In the genomic region with DNA sequence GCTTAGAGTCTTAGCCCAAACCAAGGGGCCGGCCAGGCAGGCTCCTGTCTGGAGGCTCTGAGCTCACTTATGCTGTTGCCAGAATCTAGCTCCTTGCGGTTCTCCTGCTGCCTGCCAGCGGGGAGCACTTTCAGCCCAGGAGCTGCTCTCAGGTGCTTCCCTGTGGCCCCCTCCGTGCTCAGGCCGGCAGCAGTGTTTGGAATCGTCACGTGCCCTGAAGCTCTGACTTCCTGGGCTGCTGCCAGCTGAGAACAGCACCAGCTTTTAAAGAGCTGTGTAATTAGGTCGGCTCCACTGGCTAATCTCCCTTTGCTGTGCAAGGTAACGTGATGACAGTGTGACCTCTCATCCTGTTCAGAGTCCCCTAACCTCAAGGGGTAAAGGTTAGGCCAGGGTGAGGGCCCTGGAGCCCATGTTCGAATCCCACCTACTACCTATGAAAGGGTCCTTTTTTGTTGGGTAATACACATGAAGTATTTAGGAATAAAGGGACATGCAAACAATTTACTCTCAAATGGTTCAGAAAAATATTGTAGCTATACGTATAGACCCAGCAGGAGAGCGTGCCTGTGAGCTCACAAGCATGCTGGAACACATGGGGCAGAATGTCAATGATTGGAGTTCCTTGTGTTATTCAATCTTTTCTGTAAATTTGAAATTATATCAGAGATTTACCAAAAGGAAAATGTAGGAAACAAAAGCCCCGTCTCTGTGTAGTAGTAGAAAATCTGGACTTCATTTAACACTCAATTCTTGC, we compare ENCODE assay signal across 8 cellular contexts. TPM values are rescaled to one million over a fixed set of nuclear protein-coding genes. Genes with fewer than 3 reads are reported as not detected.
A peak's percentile ranks its signal among the peaks of the same experiment; 100 is the strongest.
DNase-seq lines count a peak whose midpoint lies in the region; ATAC-seq, FAIRE-seq and TF ChIP-seq lines count a peak whose summit lies in the region.

No MANE protein-coding gene starts in this region.

- H3K36me3 Mint-ChIP-seq in activated CD4-positive, alpha-beta memory T cell treated with anti-CD3 and anti-CD28 coated beads for 36 hours: peaks cover 4% of the 10 kb centered on the region
- peaks cover 13% of the 10 kb centered on the region for H3K36me3 Mint-ChIP-seq in activated CD4-positive, alpha-beta memory T cell treated with anti-CD3 and anti-CD28 coated beads, Interleukin-2, amount 10 ng/mL, durations not matched to agents 7 days and 5 days (ENCODE audit: low read depth)

- H3K4me3 ChIP-seq in K562: no peak overlapping the region
- no peak overlapping the region for H3K4me3 ChIP-seq in liver (ENCODE audit: low read depth in 1 of 3, low read length in 3 of 3)

- peak overlapping the region in 1 of 2 experiments; percentile 67; a peak in 2 of 4 replicates for H3K9ac ChIP-seq in K562 (ENCODE audit: insufficient read depth in 1 of 2, low read depth in 2 of 2, low read length in 2 of 2)
- peak overlapping the region in 1 of 2 donors; percentile 43 for H3K9ac ChIP-seq in liver (ENCODE audit: low read depth in 1 of 2, low read length in 2 of 2)

- H3K27me3 ChIP-seq in K562 (ENCODE audit: control insufficient read depth in 2 of 2, insufficient read depth in 2 of 2, low read length in 2 of 2) (peaks cover 17 to 35% of the 10 kb centered on the region in 2 experiments; a peak in 4 of 5 replicates), liver (ENCODE audit: control insufficient read depth in 4 of 4, insufficient read depth in 4 of 4, low read length in 3 of 4) (no peaks in the 10 kb centered on the region)

- peak overlapping the region; percentile 64 for H3K27ac Mint-ChIP-seq in activated CD4-positive, alpha-beta memory T cell treated with anti-CD3 and anti-CD28 coated beads for 36 hours
- no peak overlapping the region for H3K27ac Mint-ChIP-seq in activated CD4-positive, alpha-beta memory T cell treated with anti-CD3 and anti-CD28 coated beads, Interleukin-2, amount 10 ng/mL, durations not matched to agents 7 days and 5 days

- H3K27me3 Mint-ChIP-seq in activated CD4-positive, alpha-beta memory T cell treated with anti-CD3 and anti-CD28 coated beads for 36 hours: no peaks in the 10 kb centered on the region
- H3K27me3 Mint-ChIP-seq in activated CD4-positive, alpha-beta memory T cell treated with anti-CD3 and anti-CD28 coated beads, Interleukin-2, amount 10 ng/mL, durations not matched to agents 7 days and 5 days: no peaks in the 10 kb centered on the region

- peak; percentile 50 for DNase-seq in activated CD4-positive, alpha-beta memory T cell treated with anti-CD3 and anti-CD28 coated beads for 36 hours
- DNase-seq in activated CD4-positive, alpha-beta memory T cell treated with anti-CD3 and anti-CD28 coated beads, Interleukin-2, amount 10 ng/mL, durations not matched to agents 7 days and 5 days: no peak
- DNase-seq in NCI-H2227 (lab: John Stamatoyannopoulos, UW; ENCODE audit: unreplicated experiment): peak; percentile 82
- peak in 2 of 4 experiments; percentile 53 to 71 for DNase-seq in K562 (ENCODE audit: extremely low read depth in 1 of 4, low spot score in 3 of 4)
- DNase-seq in GDM1 (lab: John Stamatoyannopoulos, UW): no peak
- DNase-seq in GM19238 (ENCODE audit: insufficient read length, low spot score): no peak

- no peak overlapping the region for H3K4me3 Mint-ChIP-seq in activated CD4-positive, alpha-beta memory T cell treated with anti-CD3 and anti-CD28 coated beads for 36 hours
- no peak overlapping the region for H3K4me3 Mint-ChIP-seq in activated CD4-positive, alpha-beta memory T cell treated with anti-CD3 and anti-CD28 coated beads, Interleukin-2, amount 10 ng/mL, durations not matched to agents 7 days and 5 days

- no peak for TF ChIP-seq POLR2A in K562 (conservative IDR thresholded peaks at IDR 0.05)

- H3K4me1 ChIP-seq in K562 (replicated peaks in 1 of 2; ENCODE audit: control insufficient read depth in 2 of 2, insufficient read depth in 2 of 2, low read length in 2 of 2) (peaks cover 14 to 20% of the 10 kb centered on the region in 2 experiments), liver (ENCODE audit: control insufficient read depth in 4 of 4, insufficient read depth in 4 of 4, low read length in 3 of 4) (peaks cover 0 to 7% (median 4%) of the 10 kb centered on the region in 4 donors)

- POLR2A ChIA-PET in activated CD4-positive, alpha-beta memory T cell treated with anti-CD3 and anti-CD28 coated beads for 36 hours (lab: Charles Lee): interaction anchor here (0.8 to 1.3 kb wide), 3 partner anchors 16 to 27 kb away, joined by 3 to 4 read pairs (median 3); partner anchors contain the start of gene ZNF862
- POLR2A ChIA-PET in activated CD4-positive, alpha-beta memory T cell treated with anti-CD3 and anti-CD28 coated beads, Interleukin-2, amount 10 ng/mL, durations not matched to agents 7 days and 5 days (lab: Charles Lee): interaction anchor here (0.6 to 2.3 kb wide), 4 partner anchors 11 to 16 kb away, joined by 3 to 8 read pairs (median 6); partner anchors contain the start of gene ZNF862
- POLR2A ChIA-PET in K562 (lab: Yijun Ruan, JAX): interaction anchor here (0.5 to 1.9 kb wide), 5 partner anchors 9 to 20 kb away, joined by 3 to 6 read pairs (median 5); no protein-coding TSS in a partner anchor

- H3K79me2 ChIP-seq in K562 (ENCODE audit: control insufficient read depth, insufficient read depth, low read length): no peaks in the 10 kb centered on the region

- H3K36me3 ChIP-seq in K562 (ENCODE audit: control insufficient read depth, insufficient read depth, low read length) (no peaks in the 10 kb centered on the region), liver (ENCODE audit: control insufficient read depth in 4 of 4, insufficient read depth in 3 of 4, low read depth in 1 of 4, low read length in 3 of 4) (peaks cover 0 to 6% (median 0%) of the 10 kb centered on the region in 4 donors)

- H3K4me2 ChIP-seq in K562 (ENCODE audit: insufficient read depth, low read length): peak overlapping the region; percentile 32

- intact Hi-C loops in activated CD4-positive, alpha-beta memory T cell treated with anti-CD3 and anti-CD28 coated beads for 36 hours (cut with micrococcal nuclease): no loop called here
- intact Hi-C loops in K562 (cut with micrococcal nuclease): no loop called here

- ATAC-seq in K562: peak; percentile 76
- no peak for ATAC-seq in GM18870 (IDR thresholded peaks at IDR 0.05; ENCODE audit: unreplicated experiment)

- TF ChIP-seq EP300 in K562 (IDR thresholded peaks at IDR 0.05; ENCODE audit: low read length): no peak

- peak overlapping the region; percentile 66 for H2AFZ ChIP-seq in K562 (ENCODE audit: low read depth, low read length)

- TF ChIP-seq CTCF in K562 (IDR thresholded peaks at IDR 0.05 in 2 of 3, conservative IDR thresholded peaks at IDR 0.05 in 1 of 3; ENCODE audit: insufficient read depth in 2 of 3, low read depth in 1 of 3, low read length in 3 of 3): no peak
- TF ChIP-seq CTCF in liver (IDR thresholded peaks at IDR 0.05; ENCODE audit: low read depth, low read length, missing input control): no peak

- in situ Hi-C loops in K562 (cut with MboI): loop anchor here (25.0 kb wide), 1 partner anchor 183 kb away; no protein-coding TSS in a partner anchor

- 0 out of 2 replicates have a peak, but pooled peaks cover 5% of the 10 kb centered on the region for H4K20me1 ChIP-seq in K562 (replicated peaks; ENCODE audit: control insufficient read depth, insufficient read depth, low read length)

- BruUV-seq in K562 (replicated peaks; lab: Mats Ljungman, UMichigan): no TSS peak

- no peak for TF ChIP-seq RAD21 in K562 (CRISPR knock-in tag; conservative IDR thresholded peaks at IDR 0.05 in 1 of 2, IDR thresholded peaks at IDR 0.05 in 1 of 2)
- TF ChIP-seq RAD21 in liver (IDR thresholded peaks at IDR 0.05): peak in 1 of 2 donors; percentile 38

- H3K9me3 ChIP-seq in K562 (replicated peaks; ENCODE audit: control insufficient read depth, insufficient read depth, low read depth, low read length): no peaks in the 10 kb centered on the region
- H3K9me3 ChIP-seq in liver (ENCODE audit: control insufficient read depth in 4 of 4, low read length in 3 of 4): no peaks in the 10 kb centered on the region

- 14% methylated on average over 13 of the region's 13 CpGs for WGBS in K562 (ENCODE audit: insufficient coverage, low coverage, missing lambda C conversion rate)
- WGBS in liver: 40% methylated on average over 13 of the region's 13 CpGs

- H3K27ac ChIP-seq in K562 (ENCODE audit: extremely low read depth, low read depth, low read length): no peak overlapping the region
- no peak overlapping the region for H3K27ac ChIP-seq in liver (ENCODE audit: low read depth in 1 of 2, low read length in 2 of 2)

- CTCF ChIA-PET in activated CD4-positive, alpha-beta memory T cell treated with anti-CD3 and anti-CD28 coated beads for 36 hours (lab: Charles Lee): interaction anchor here (0.7 to 1.7 kb wide), 4 partner anchors 11 to 478 kb away, joined by 3 to 5 read pairs (median 4); no protein-coding TSS in a partner anchor
- CTCF ChIA-PET in activated CD4-positive, alpha-beta memory T cell treated with anti-CD3 and anti-CD28 coated beads, Interleukin-2, amount 10 ng/mL, durations not matched to agents 7 days and 5 days (lab: Charles Lee): interaction anchor here (1.1 to 1.9 kb wide), 2 partner anchors 15 to 17 kb away, joined by 4 to 5 read pairs; partner anchors contain the start of gene ZNF862
- CTCF ChIA-PET in K562 (lab: Yijun Ruan, JAX; ENCODE audit: low intra/inter-chr PET ratio): no interaction called here

- no peaks in the 10 kb centered on the region for H3K9me3 Mint-ChIP-seq in activated CD4-positive, alpha-beta memory T cell treated with anti-CD3 and anti-CD28 coated beads for 36 hours
- no peaks in the 10 kb centered on the region for H3K9me3 Mint-ChIP-seq in activated CD4-positive, alpha-beta memory T cell treated with anti-CD3 and anti-CD28 coated beads, Interleukin-2, amount 10 ng/mL, durations not matched to agents 7 days and 5 days

- peaks cover 40% of the 10 kb centered on the region for H3K4me1 Mint-ChIP-seq in activated CD4-positive, alpha-beta memory T cell treated with anti-CD3 and anti-CD28 coated beads for 36 hours (ENCODE audit: low read depth)
- peaks cover 39% of the 10 kb centered on the region for H3K4me1 Mint-ChIP-seq in activated CD4-positive, alpha-beta memory T cell treated with anti-CD3 and anti-CD28 coated beads, Interleukin-2, amount 10 ng/mL, durations not matched to agents 7 days and 5 days

- H3K9me1 ChIP-seq in K562 (ENCODE audit: control insufficient read depth, insufficient read depth, low read length): no peaks in the 10 kb centered on the region

- peak; percentile 26 for FAIRE-seq in K562 (lab: Jason Lieb, UNC)

RNA-seq across cellular contexts. Expression of gene ZNF862, which starts 16.6 kb away (rescaled TPM):
- total RNA-seq in activated CD4-positive, alpha-beta memory T cell treated with anti-CD3 and anti-CD28 coated beads for 36 hours: 10 to 100 TPM; 18.1 to 21.4 TPM
- total RNA-seq in activated CD4-positive, alpha-beta memory T cell treated with anti-CD3 and anti-CD28 coated beads, Interleukin-2, amount 10 ng/mL, durations not matched to agents 7 days and 5 days: 10 to 100 TPM; 31.4 to 32.5 TPM
- 9.2 and 11.5 TPM in 2 replicates for total RNA-seq in K562 (2011; cell fraction: chromatin; rRNA removed; ENCODE audit: low replicate concordance)
- total RNA-seq in K562 (2011; cell fraction: nucleolus; rRNA removed): 5.3 and 7.7 TPM in 2 replicates
- 6.3 and 11.7 TPM in 2 replicates for total RNA-seq in K562 (2011; cell fraction: nucleoplasm; rRNA removed)
- total RNA-seq in K562 (2014; rRNA removed) (1.8 and 3.1 TPM in 2 replicates), K562 (2014; rRNA removed; fragmentation: Illumina TruSeq; extraction: Trizol) (2.2 and 2.5 TPM in 2 replicates), K562 (2015; rRNA removed; fragmentation: Illumina TruSeq; extraction: Trizol) (3.4 and 3.9 TPM in 2 replicates), K562 (2021) (1.8 and 3.2 TPM in 2 replicates), liver (1 to 10 TPM; 5.2 to 9.4 TPM)
- polyA plus RNA-seq in K562 (2011; rRNA removed) (3.6 and 9.5 TPM in 2 replicates), K562 (2014; fragmentation: Illumina TruSeq; extraction: Trizol) (1.8 TPM in 2 replicates), K562 (2014; fragmentation: Nextera tagmentation; extraction: Ambion mirVana) (1 to 10 TPM; 1.1 to 1.5 TPM), K562 (2014; rRNA removed) (2.4 and 2.6 TPM in 2 replicates), liver (1 to 10 TPM; 1.9 to 2.5 TPM)
- polyA plus RNA-seq in K562 (2011; cell fraction: cytosol; rRNA removed): 1.7 and 5.3 TPM in 2 replicates
- polyA plus RNA-seq in K562 (2011; cell fraction: nucleus; rRNA removed): 21.4 and 31.5 TPM in 2 replicates
- polyA plus RNA-seq in K562 (2012): 1.7 and 8.3 TPM in 2 replicates
- 1.8 and 7.0 TPM in 2 replicates for polyA minus RNA-seq in K562 (2011; rRNA and poly(A)+ RNA removed)
- 2.5 and 2.8 TPM in 2 replicates for polyA minus RNA-seq in K562 (2011; cell fraction: cytosol; rRNA and poly(A)+ RNA removed)
- 8.2 and 30.1 TPM in 2 replicates for polyA minus RNA-seq in K562 (2011; cell fraction: nucleus; rRNA and poly(A)+ RNA removed)

RNA-seq across cellular contexts. Expression of gene ATP6V0E2, which starts 19.0 kb away (rescaled TPM):
- 10 to 100 TPM; 33.5 to 34.1 TPM for total RNA-seq in activated CD4-positive, alpha-beta memory T cell treated with anti-CD3 and anti-CD28 coated beads for 36 hours
- total RNA-seq in activated CD4-positive, alpha-beta memory T cell treated with anti-CD3 and anti-CD28 coated beads, Interleukin-2, amount 10 ng/mL, durations not matched to agents 7 days and 5 days: 10 to 100 TPM; 48.8 to 52.3 TPM
- total RNA-seq in K562 (2011; cell fraction: chromatin; rRNA removed; ENCODE audit: low replicate concordance): 4.1 and 8.3 TPM in 2 replicates
- total RNA-seq in K562 (2011; cell fraction: nucleolus; rRNA removed): 11.3 and 12.5 TPM in 2 replicates
- 10.7 and 14.9 TPM in 2 replicates for total RNA-seq in K562 (2011; cell fraction: nucleoplasm; rRNA removed)
- 15.2 and 20.7 TPM in 2 replicates for total RNA-seq in K562 (2014; rRNA removed)
- 4.0 and 4.7 TPM in 2 replicates for total RNA-seq in K562 (2014; rRNA removed; fragmentation: Illumina TruSeq; extraction: Trizol)
- 11.8 and 13.3 TPM in 2 replicates for total RNA-seq in K562 (2015; rRNA removed; fragmentation: Illumina TruSeq; extraction: Trizol)
- total RNA-seq in K562 (2021): 17.8 and 18.5 TPM in 2 replicates
- 7.1 and 16.0 TPM in 2 replicates for polyA plus RNA-seq in K562 (2011; rRNA removed)
- 33.4 and 58.2 TPM in 2 replicates for polyA plus RNA-seq in K562 (2011; cell fraction: cytosol; rRNA removed)
- 12.9 and 16.7 TPM in 2 replicates for polyA plus RNA-seq in K562 (2011; cell fraction: nucleus; rRNA removed)
- 19.5 and 22.0 TPM in 2 replicates for polyA plus RNA-seq in K562 (2012)
- 12.8 and 17.0 TPM in 2 replicates for polyA plus RNA-seq in K562 (2014; fragmentation: Illumina TruSeq; extraction: Trizol)
- polyA plus RNA-seq in K562 (2014; fragmentation: Nextera tagmentation; extraction: Ambion mirVana): under 1 TPM; 0.55 to 0.63 TPM
- polyA plus RNA-seq in K562 (2014; rRNA removed): 10.9 and 14.4 TPM in 2 replicates
- 4.0 and 5.8 TPM in 2 replicates for polyA minus RNA-seq in K562 (2011; rRNA and poly(A)+ RNA removed)
- polyA minus RNA-seq in K562 (2011; cell fraction: cytosol; rRNA and poly(A)+ RNA removed): 11.0 and 19.7 TPM in 2 replicates
- polyA minus RNA-seq in K562 (2011; cell fraction: nucleus; rRNA and poly(A)+ RNA removed): 2.6 and 8.4 TPM in 2 replicates
- total RNA-seq in liver: 10 to 100 TPM in 1 of 2 donors, 1 to 10 TPM in 1; 9.8 to 41.2 TPM
- 10 to 100 TPM; 53.7 to 77.1 TPM for polyA plus RNA-seq in liver

Comparison
In these comparisons a context has a peak if more than half of its experiments do, and no peak if none do; other contexts are left out.
1. DNase-seq: peak in activated CD4-positive, alpha-beta memory T cell treated with anti-CD3 and anti-CD28 coated beads for 36 hours (single experiment) and NCI-H2227 (single experiment); none in activated CD4-positive, alpha-beta memory T cell treated with anti-CD3 and anti-CD28 coated beads, Interleukin-2, amount 10 ng/mL, durations not matched to agents 7 days and 5 days (single experiment), GDM1 (single experiment) and GM19238 (single experiment).